ENCODE assay signal across 1 cellular context in genomic region chr20:62935204-62935967, GRCh38.
TF ChIP-seq lines count a peak whose summit lies in the region.

No MANE protein-coding gene starts in this region.

TF ChIP-seq in neural cell, 6 proteins besides CTCF, POLR2A, EP300 and RAD21 (continued from another document):
- TF ChIP-seq REST (IDR thresholded peaks at IDR 0.05; ENCODE audit: borderline replicate concordance) = no peak
- no peak for TF ChIP-seq POLR2AphosphoS5 (IDR thresholded peaks at IDR 0.05)
